ENCODE assay signal across 11 cellular contexts in genomic region chr2:96873651-96874096, GRCh38. TPM values are rescaled to one million over a fixed set of nuclear protein-coding genes. Genes with fewer than 3 reads are reported as not detected.
A peak's percentile ranks its signal among the peaks of the same experiment; 100 is the strongest.
DNase-seq lines count a peak whose midpoint lies in the region; ATAC-seq and TF ChIP-seq lines count a peak whose summit lies in the region.
"Had no signal": no experiment of that assay in that cellular context is flagged by ENCODE, and none has a peak within 500 bp of the region (broad histone marks: within the 10 kb centered on the region; RNA-seq: fewer than 3 reads in every experiment).

No MANE protein-coding gene starts in this region.

- DNase-seq in PC-9 (no peak), cardiac muscle cell (ENCODE audit: low read depth in 1 of 2, low spot score in 1 of 2) (no peak), posterior vena cava (ENCODE audit: low spot score) (no peak), glomerular visceral epithelial cell (ENCODE audit: extremely low spot score) (no peak), GM23248 (no peak)
- DNase-seq: activated CD4-positive, alpha-beta T cell treated with anti-CD3 and anti-CD28 coated beads for 4 hours; amniotic stem cell; DND-41; KG1; stimulated activated CD4-positive, alpha-beta T cell treated with anti-CD3 and anti-CD28 coated beads, Interleukin-2, amount 100 ng/mL, for 48 hours had no signal

- H3K4me1 ChIP-seq in PC-9 (replicated peaks; ENCODE audit: insufficient read depth) (peaks cover 76% of the 10 kb centered on the region), cardiac muscle cell (ENCODE audit: low read depth) (peaks cover 10% of the 10 kb centered on the region), GM23248 (ENCODE audit: insufficient read depth) (peaks cover 10% of the 10 kb centered on the region; the same call in 1 of the 2 replicates)

- POLR2A ChIA-PET in PC-9 (lab: Charles Lee; ENCODE audit: unreplicated experiment): interaction anchor here (0.7 to 1.0 kb wide), 2 partner anchors 15 to 16 kb away, joined by 7 to 32 read pairs; partner anchors contain the start of gene ANKRD39

- TF ChIP-seq CTCF in PC-9 (conservative IDR thresholded peaks at IDR 0.05) (no peak), cardiac muscle cell (IDR thresholded peaks at IDR 0.05; ENCODE audit: low read depth, low read length) (no peak)

- H3K36me3 Mint-ChIP-seq in stimulated activated memory B cell treated with anti-CD40 and anti-IgM and Interleukin-4, amounts not matched to agents 10 μg/mL and 1 μg/mL and 100 μg/mL, for 72 hours: no peaks in the 10 kb centered on the region

- H3K4me1 Mint-ChIP-seq in stimulated activated memory B cell treated with anti-CD40 and anti-IgM and Interleukin-4, amounts not matched to agents 10 μg/mL and 1 μg/mL and 100 μg/mL, for 72 hours: peaks cover 62% of the 10 kb centered on the region

- 44 to 56% methylated on average over 8 of the region's 8 CpGs for WGBS in GM23248 (ENCODE audit: low coverage in 1 of 2, low lambda C conversion rate in 2 of 2, missing lambda C conversion rate in 2 of 2), 2 experiments

- in situ Hi-C loops in GM23248 (cut with MboI): loop anchor here (25.0 kb wide), 1 partner anchor 239 kb away; the partner anchor contains the start of gene ANKRD36

- H3K9me3 Mint-ChIP-seq in stimulated activated memory B cell treated with anti-CD40 and anti-IgM and Interleukin-4, amounts not matched to agents 10 μg/mL and 1 μg/mL and 100 μg/mL, for 72 hours: no peaks in the 10 kb centered on the region

- H3K4me3 Mint-ChIP-seq in stimulated activated memory B cell treated with anti-CD40 and anti-IgM and Interleukin-4, amounts not matched to agents 10 μg/mL and 1 μg/mL and 100 μg/mL, for 72 hours: peak overlapping the region; percentile 28

- no peaks in the 10 kb centered on the region for H3K9me3 ChIP-seq in PC-9 (ENCODE audit: insufficient read depth, low read depth)
- H3K9me3 ChIP-seq in cardiac muscle cell (ENCODE audit: low read depth): no peaks in the 10 kb centered on the region
- H3K9me3 ChIP-seq in GM23248 (ENCODE audit: low read depth): no peaks in the 10 kb centered on the region

- H3K27ac ChIP-seq in PC-9 (peak overlapping the region; percentile 3; the same call in 1 of the 2 replicates), cardiac muscle cell (peak overlapping the region; percentile 6), GM23248 (no peak overlapping the region)

- intact Hi-C loops in PC-9 (cut with micrococcal nuclease; ENCODE audit: unreplicated experiment): loop anchor here (2.0 kb wide), 1 partner anchor 13 kb away; no protein-coding TSS in a partner anchor
- intact Hi-C loops in posterior vena cava (cut with DNase I): no loop called here

- no peaks in the 10 kb centered on the region for H3K36me3 ChIP-seq in PC-9 (ENCODE audit: low read depth)
- no peaks in the 10 kb centered on the region for H3K36me3 ChIP-seq in cardiac muscle cell
- no peaks in the 10 kb centered on the region for H3K36me3 ChIP-seq in GM23248 (ENCODE audit: low read depth)

- H3K27ac Mint-ChIP-seq in stimulated activated memory B cell treated with anti-CD40 and anti-IgM and Interleukin-4, amounts not matched to agents 10 μg/mL and 1 μg/mL and 100 μg/mL, for 72 hours: peak overlapping the region; percentile 90

- peaks cover 16% of the 10 kb centered on the region for H3K27me3 Mint-ChIP-seq in stimulated activated memory B cell treated with anti-CD40 and anti-IgM and Interleukin-4, amounts not matched to agents 10 μg/mL and 1 μg/mL and 100 μg/mL, for 72 hours

- no peaks in the 10 kb centered on the region for H4K20me1 ChIP-seq in PC-9 (ENCODE audit: insufficient read depth)
- H4K20me1 ChIP-seq in GM23248 (ENCODE audit: insufficient read depth): no peaks in the 10 kb centered on the region

- H3K79me2 ChIP-seq in PC-9 (ENCODE audit: low read depth): peaks cover 4% of the 10 kb centered on the region; the same call in 1 of the 2 replicates
- no peaks in the 10 kb centered on the region for H3K79me2 ChIP-seq in GM23248 (ENCODE audit: insufficient read depth)

- H3K27me3 ChIP-seq in PC-9 (ENCODE audit: insufficient read depth, low read depth) (no peaks in the 10 kb centered on the region), cardiac muscle cell (no peaks in the 10 kb centered on the region), GM23248 (replicated peaks; ENCODE audit: insufficient read depth) (no peaks in the 10 kb centered on the region)

- H3K4me3 ChIP-seq in PC-9 (no peak overlapping the region), cardiac muscle cell (no peak overlapping the region), GM23248 (no peak overlapping the region)

- no TSS peak for BruUV-seq in PC-9 (replicated peaks; lab: Mats Ljungman, UMichigan)

- H3F3A ChIP-seq in PC-9 (ENCODE audit: insufficient read depth, low read depth) (peaks cover 43% of the 10 kb centered on the region; the same call in 1 of the 2 replicates), GM23248 (ENCODE audit: insufficient read depth) (no peaks in the 10 kb centered on the region)

- H3K4me2 ChIP-seq in PC-9 (peak overlapping the region; percentile 59), GM23248 (ENCODE audit: unreplicated experiment) (no peak overlapping the region)

- no peak overlapping the region for H2AFZ ChIP-seq in PC-9
- no peak overlapping the region for H2AFZ ChIP-seq in GM23248

- ATAC-seq in stimulated activated memory B cell treated with anti-CD40 and anti-IgM and Interleukin-4, amounts not matched to agents 10 μg/mL and 1 μg/mL and 100 μg/mL, for 72 hours: no peak

- CTCF ChIA-PET in PC-9 (lab: Charles Lee): interaction anchor here (0.6 to 1.7 kb wide), 3 partner anchors 11 to 115 kb away, joined by 3 to 4 read pairs (median 3); no protein-coding TSS in a partner anchor

- H3K9me2 ChIP-seq in PC-9 (ENCODE audit: insufficient read depth) (no peaks in the 10 kb centered on the region), GM23248 (ENCODE audit: insufficient read depth) (no peaks in the 10 kb centered on the region)

- no peak overlapping the region for H3K9ac ChIP-seq in GM23248

RNA-seq across cellular contexts. Expression of gene SEMA4C, which starts 3.8 kb away (rescaled TPM):
- total RNA-seq in PC-9 (2021) (52.8 and 60.5 TPM in 2 replicates), cardiac muscle cell (45.7 and 53.6 TPM in 2 replicates), posterior vena cava (10 to 100 TPM; 35.0 to 41.6 TPM)
- polyA plus RNA-seq in cardiac muscle cell (27.9 and 31.1 TPM in 2 replicates), GM23248 (2016; fragmentation: Nextera tagmentation; extraction: Ambion mirVana) (5.1 and 5.5 TPM in 2 replicates)
- 21.0 and 24.3 TPM in 2 replicates for total RNA-seq in GM23248 (2014; rRNA removed; shearing (Covaris generic))

RNA-seq across cellular contexts. Expression of gene ANKRD39, which starts 15.9 kb away (rescaled TPM):
- total RNA-seq in PC-9 (2021): 19.0 and 23.2 TPM in 2 replicates
- total RNA-seq in cardiac muscle cell: 15.4 and 27.8 TPM in 2 replicates
- 32.1 and 32.3 TPM in 2 replicates for polyA plus RNA-seq in cardiac muscle cell
- 10 to 100 TPM; 12.1 to 12.4 TPM for total RNA-seq in posterior vena cava
- total RNA-seq in GM23248 (2014; rRNA removed; shearing (Covaris generic)): 5.3 and 10.9 TPM in 2 replicates
- 12.3 and 14.4 TPM in 2 replicates for polyA plus RNA-seq in GM23248 (2016; fragmentation: Nextera tagmentation; extraction: Ambion mirVana)

RNA-seq across cellular contexts. Expression of gene ANKRD23, which starts 29.9 kb away (rescaled TPM):
- total RNA-seq in PC-9 (2021) (6.0 and 8.9 TPM in 2 replicates), cardiac muscle cell (4.8 and 11.0 TPM in 2 replicates), posterior vena cava (1 to 10 TPM; 2.9 to 4.3 TPM)
- polyA plus RNA-seq in cardiac muscle cell (2.5 and 3.3 TPM in 2 replicates), GM23248 (2016; fragmentation: Nextera tagmentation; extraction: Ambion mirVana) (0.95 and 1.4 TPM in 2 replicates)
- total RNA-seq in GM23248 (2014; rRNA removed; shearing (Covaris generic)): 0.76 and 1.1 TPM in 2 replicates

RNA-seq across cellular contexts. Expression of gene CNNM3, which starts 57.6 kb away (rescaled TPM):
- total RNA-seq in PC-9 (2021) (28.7 and 28.8 TPM in 2 replicates), cardiac muscle cell (15.2 and 18.9 TPM in 2 replicates), posterior vena cava (1 to 10 TPM; 6.2 to 8.0 TPM)
- polyA plus RNA-seq in cardiac muscle cell (37.6 and 46.6 TPM in 2 replicates), GM23248 (2016; fragmentation: Nextera tagmentation; extraction: Ambion mirVana) (0.94 and 0.98 TPM in 2 replicates)
- total RNA-seq in GM23248 (2014; rRNA removed; shearing (Covaris generic)): 5.0 and 5.2 TPM in 2 replicates
